In the genomic region with DNA sequence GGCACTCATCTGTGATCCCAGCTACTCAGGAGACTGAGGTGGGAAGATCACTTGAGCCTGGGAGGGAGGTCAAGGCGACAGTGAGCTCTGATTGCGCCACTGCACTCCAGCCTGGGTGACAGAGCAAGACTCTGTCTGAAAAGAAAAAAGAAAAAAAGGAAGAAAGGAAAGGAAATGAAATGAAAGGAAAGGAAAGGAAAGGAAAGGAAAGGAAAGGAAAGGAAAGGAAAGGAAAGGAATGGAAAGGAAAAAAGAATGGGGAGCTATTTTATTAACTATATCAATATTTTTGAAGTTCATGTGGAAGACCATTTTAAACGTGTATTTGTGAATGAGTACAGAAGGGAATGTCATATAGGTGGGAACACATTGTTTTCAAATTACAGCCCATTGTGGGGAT, we compare ENCODE assay signal across 17 cellular contexts.
"Had no signal": no experiment of that assay in that cellular context is flagged by ENCODE, and none has a peak within 500 bp of the region (broad histone marks: within the 10 kb centered on the region; RNA-seq: fewer than 3 reads in every experiment).

No MANE protein-coding gene starts in this region.

- ATAC-seq: left colon, SK-N-SH treated with all-trans-retinoic acid at 6 μM for 48 hours had no signal

- H3K4me3 Mint-ChIP-seq: activated CD4-positive, alpha-beta T cell treated with anti-CD3 and anti-CD28 coated beads, Interleukin-2, amount 10 ng/mL, durations not matched to agents 7 days and 5 days; nephron progenitor cell; type B pancreatic cell had no signal

- H3K27me3 Mint-ChIP-seq: type B pancreatic cell had no signal

- H3K4me1 ChIP-seq: pancreas had no signal

- H3K4me1 Mint-ChIP-seq: nephron progenitor cell had no signal

- DNase-seq: activated CD4-positive, alpha-beta T cell treated with anti-CD3 and anti-CD28 coated beads, Interleukin-2, amount 10 ng/mL, durations not matched to agents 7 days and 5 days; activated CD4-positive, CD25-positive, alpha-beta regulatory T cell; activated CD8-positive, alpha-beta memory T cell treated with anti-CD3 and anti-CD28 coated beads for 24 hours; activated naive CD4-positive, alpha-beta T cell treated with Interleukin-2 at 50 U/mL for 16 hours; brain microvascular endothelial cell; cerebellar nuclear complex; dorsolateral prefrontal cortex; esophagus squamous epithelium; foreskin fibroblast; left colon; nephron progenitor cell; pancreas; stimulated activated CD4-positive, alpha-beta T cell treated with anti-CD3 and anti-CD28 coated beads, Interleukin-4, amount 100 ng/mL, for 4 hours; substantia nigra had no signal

- H3K27ac ChIP-seq: brain microvascular endothelial cell had no signal

- H3K4me3 ChIP-seq: dorsolateral prefrontal cortex, esophagus squamous epithelium, pancreas, skin epidermis had no signal

- H3K27ac Mint-ChIP-seq: nephron progenitor cell, type B pancreatic cell had no signal

- H3K36me3 ChIP-seq: brain microvascular endothelial cell, esophagus squamous epithelium, pancreas had no signal

- H3K27me3 ChIP-seq: brain microvascular endothelial cell, dorsolateral prefrontal cortex, esophagus squamous epithelium, pancreas had no signal

- H3K9me3 ChIP-seq: esophagus squamous epithelium, pancreas had no signal
